In genomic region chr1:20308569-20308968, GRCh38 we compare ENCODE assay signal across 24 cellular contexts. TPM values are rescaled to one million over a fixed set of nuclear protein-coding genes. Genes with fewer than 3 reads are reported as not detected.
"Had no signal": no experiment of that assay in that cellular context is flagged by ENCODE, and none has a peak within 500 bp of the region (broad histone marks: within the 10 kb centered on the region; RNA-seq: fewer than 3 reads in every experiment).

No MANE protein-coding gene starts in this region.

- H3K4me3 ChIP-seq: spleen, thoracic aorta, upper lobe of left lung had no signal

- DNase-seq: activated CD4-positive, alpha-beta memory T cell treated with anti-CD3 and anti-CD28 coated beads, Interleukin-2, amount 10 ng/mL, durations not matched to agents 7 days and 5 days; activated CD4-positive, alpha-beta T cell treated with anti-CD3 and anti-CD28 coated beads, Interleukin-2, amount 10 ng/mL, durations not matched to agents 24 days and 14 days; activated gamma-delta T cell; activated naive CD4-positive, alpha-beta T cell treated with anti-CD3 and anti-CD28 coated beads, Interleukin-2, amount 50 U/mL, for 16 hours; activated naive CD8-positive, alpha-beta T cell treated with anti-CD3 and anti-CD28 coated beads, Interleukin-2, amount 50 U/mL, for 24 hours; activated T-cell treated with anti-CD3 and anti-CD28 coated beads for 4 hours; aorta; caudate nucleus; dermis blood vessel endothelial cell; effector memory CD4-positive, alpha-beta T cell; foreskin melanocyte; hippocampal formation; nephron progenitor cell; spleen; stimulated activated CD4-positive, alpha-beta T cell treated with anti-CD3 and anti-CD28 coated beads, Interleukin-4, amount 100 ng/mL, for 1 hour; stimulated activated naive CD4-positive, alpha-beta T cell; SW 1271; T-helper 17 cell; upper lobe of left lung had no signal

- H3K27me3 ChIP-seq: upper lobe of left lung had no signal

- H3K36me3 ChIP-seq: spleen, thoracic aorta, upper lobe of left lung had no signal

- H3K27ac ChIP-seq: spleen, thoracic aorta, upper lobe of left lung had no signal

- H3K9me3 ChIP-seq: spleen, thoracic aorta, upper lobe of left lung had no signal

- H3K4me1 ChIP-seq: spleen, upper lobe of left lung had no signal

- ATAC-seq: activated naive CD8-positive, alpha-beta T cell treated with anti-CD3 and anti-CD28 coated beads, Interleukin-2, amount 50 U/mL, for 24 hours; esophagus mucosa; T-helper 17 cell had no signal

RNA-seq across cellular contexts. Expression of gene VWA5B1, which starts 17.9 kb away (rescaled TPM):
- total RNA-seq: activated CD4-positive, alpha-beta memory T cell treated with anti-CD3 and anti-CD28 coated beads, Interleukin-2, amount 10 ng/mL, durations not matched to agents 7 days and 5 days; activated CD4-positive, alpha-beta T cell treated with anti-CD3 and anti-CD28 coated beads, Interleukin-2, amount 10 ng/mL, durations not matched to agents 24 days and 14 days; aorta; dermis blood vessel endothelial cell; esophagus mucosa; lower leg skin; mononuclear cell; posterior vena cava; thoracic aorta had no signal
- polyA plus RNA-seq: aorta, spleen had no signal
